ENCODE assay signal across 10 cellular contexts in genomic region chr1:100377590-100378361, GRCh38. TPM values are rescaled to one million over a fixed set of nuclear protein-coding genes. Genes with fewer than 3 reads are reported as not detected.
A peak's percentile ranks its signal among the peaks of the same experiment; 100 is the strongest.
DNase-seq lines count a peak whose midpoint lies in the region; ATAC-seq and TF ChIP-seq lines count a peak whose summit lies in the region.
"Had no signal": no experiment of that assay in that cellular context is flagged by ENCODE, and none has a peak within 500 bp of the region (broad histone marks: within the 10 kb centered on the region; RNA-seq: fewer than 3 reads in every experiment).

No MANE protein-coding gene starts in this region.

- H3K9me3 ChIP-seq in psoas muscle, result no peaks in the 10 kb centered on the region
- H3K9me3 ChIP-seq: pancreas had no signal

- H3K4me1 ChIP-seq in psoas muscle, result no peaks in the 10 kb centered on the region
- H3K4me1 ChIP-seq: pancreas had no signal

- H3K36me3 Mint-ChIP-seq in activated T-helper 2 cell treated with anti-CD3 and anti-CD28 coated beads, Interferon-gamma antibody, Interleukin-2, Interleukin-4, amounts not matched to agents 10 μg/mL and 5 μg/mL and 100 μg/mL, durations not matched to agents 14 hours and 24 hours and 36 hours (ENCODE audit: low read depth), result peaks cover 67% of the 10 kb centered on the region

- peak overlapping the region; percentile 80 for H3K27ac Mint-ChIP-seq in activated T-helper 2 cell treated with anti-CD3 and anti-CD28 coated beads, Interferon-gamma antibody, Interleukin-2, Interleukin-4, amounts not matched to agents 10 μg/mL and 5 μg/mL and 100 μg/mL, durations not matched to agents 14 hours and 24 hours and 36 hours

- peaks cover 8% of the 10 kb centered on the region for H3K27me3 Mint-ChIP-seq in activated T-helper 2 cell treated with anti-CD3 and anti-CD28 coated beads, Interferon-gamma antibody, Interleukin-2, Interleukin-4, amounts not matched to agents 10 μg/mL and 5 μg/mL and 100 μg/mL, durations not matched to agents 14 hours and 24 hours and 36 hours (ENCODE audit: low read depth)

- DNase-seq in GM20000 (ENCODE audit: low spot score) (peak; percentile 48), NCI-H748 treated with DMSO at 0.1 percent for 48 hours (lab: John Stamatoyannopoulos, UW) (no peak), psoas muscle (no peak), SHP77 (lab: John Stamatoyannopoulos, UW) (no peak)
- no peak for DNase-seq in activated T-helper 2 cell treated with anti-CD3 and anti-CD28 coated beads, Interferon-gamma antibody, Interleukin-2, Interleukin-4, amounts not matched to agents 10 μg/mL and 5 μg/mL and 100 μg/mL, durations not matched to agents 14 hours and 24 hours and 36 hours (ENCODE audit: low spot score)
- DNase-seq in stimulated activated CD4-positive, alpha-beta T cell treated with anti-CD3 and anti-CD28 coated beads, Interleukin-12 subunit alpha, Interleukin-12 subunit beta, amount 100 ng/mL, for 4 hours, result no peak
- DNase-seq: DMS153, pancreas had no signal

- intact Hi-C loops in activated T-helper 2 cell treated with anti-CD3 and anti-CD28 coated beads, Interferon-gamma antibody, Interleukin-2, Interleukin-4, amounts not matched to agents 10 μg/mL and 5 μg/mL and 100 μg/mL, durations not matched to agents 14 hours and 24 hours and 36 hours (cut with micrococcal nuclease), result loop anchor here (1.0 to 2.0 kb wide), 4 partner anchors 19 to 71 kb away; partner anchors contain the start of gene CDC14A
- intact Hi-C loops in psoas muscle (cut with DNase I), result no loop called here

- H3K9me3 Mint-ChIP-seq in activated T-helper 2 cell treated with anti-CD3 and anti-CD28 coated beads, Interferon-gamma antibody, Interleukin-2, Interleukin-4, amounts not matched to agents 10 μg/mL and 5 μg/mL and 100 μg/mL, durations not matched to agents 14 hours and 24 hours and 36 hours, result peaks cover 14% of the 10 kb centered on the region

- ATAC-seq in GM18511 (IDR thresholded peaks at IDR 0.05; ENCODE audit: unreplicated experiment), result peak; percentile 97
- peak; percentile 95 for ATAC-seq in HG03066 (IDR thresholded peaks at IDR 0.05; ENCODE audit: low read depth, unreplicated experiment)
- ATAC-seq in psoas muscle, result no peak
- ATAC-seq: pancreas had no signal

- no peak overlapping the region for H3K4me3 ChIP-seq in psoas muscle
- H3K4me3 ChIP-seq: pancreas had no signal

- H3K36me3 ChIP-seq in psoas muscle (ENCODE audit: insufficient read depth in 1 of 2, low read depth in 1 of 2), result no peaks in the 10 kb centered on the region
- H3K36me3 ChIP-seq: pancreas had no signal

- H3K27ac ChIP-seq in psoas muscle, result no peak overlapping the region
- H3K27ac ChIP-seq: pancreas had no signal

- H3K27me3 ChIP-seq in psoas muscle (ENCODE audit: insufficient read depth in 3 of 3, low read length in 2 of 3), result no peaks in the 10 kb centered on the region
- H3K27me3 ChIP-seq: pancreas had no signal

- peaks cover 35% of the 10 kb centered on the region for H3K4me1 Mint-ChIP-seq in activated T-helper 2 cell treated with anti-CD3 and anti-CD28 coated beads, Interferon-gamma antibody, Interleukin-2, Interleukin-4, amounts not matched to agents 10 μg/mL and 5 μg/mL and 100 μg/mL, durations not matched to agents 14 hours and 24 hours and 36 hours (ENCODE audit: low read depth)

- peak overlapping the region; percentile 37 for H3K4me3 Mint-ChIP-seq in activated T-helper 2 cell treated with anti-CD3 and anti-CD28 coated beads, Interferon-gamma antibody, Interleukin-2, Interleukin-4, amounts not matched to agents 10 μg/mL and 5 μg/mL and 100 μg/mL, durations not matched to agents 14 hours and 24 hours and 36 hours (ENCODE audit: low read depth)

- TF ChIP-seq CTCF in GM20000 (IDR thresholded peaks at IDR 0.05; ENCODE audit: extremely low read depth, missing control alignments) (no peak), psoas muscle (IDR thresholded peaks at IDR 0.05) (no peak)

RNA-seq across cellular contexts. Expression of gene CDC14A, which starts 25.5 kb away (rescaled TPM):
- total RNA-seq in activated T-helper 2 cell treated with anti-CD3 and anti-CD28 coated beads, Interferon-gamma antibody, Interleukin-2, Interleukin-4, amounts not matched to agents 10 μg/mL and 5 μg/mL and 100 μg/mL, durations not matched to agents 14 hours and 24 hours and 36 hours, result 10.3 and 11.0 TPM in 2 replicates
- total RNA-seq in psoas muscle, result 1 to 10 TPM; 2.3 to 5.5 (median 2.9) TPM
- polyA plus RNA-seq in psoas muscle, result 1 to 10 TPM in 2 of 3 donors, under 1 TPM in 1; 0.44 to 1.3 (median 1.2) TPM

Comparison
In these comparisons a context has a peak if more than half of its experiments do, and no peak if none do; other contexts are left out.
1. ATAC-seq: peak in GM18511 (single experiment) and HG03066 (single experiment); none in psoas muscle (0 of 4).